In genomic region chr17:39653662-39654331, GRCh38 we compare ENCODE assay signal across 1 cellular context.
TF ChIP-seq lines count a peak whose summit lies in the region.

No MANE protein-coding gene starts in this region.

TF ChIP-seq in HepG2, 621 proteins besides CTCF, POLR2A, EP300 and RAD21 (continued from another document and continues in another):
- TF ChIP-seq, protein P1, sequence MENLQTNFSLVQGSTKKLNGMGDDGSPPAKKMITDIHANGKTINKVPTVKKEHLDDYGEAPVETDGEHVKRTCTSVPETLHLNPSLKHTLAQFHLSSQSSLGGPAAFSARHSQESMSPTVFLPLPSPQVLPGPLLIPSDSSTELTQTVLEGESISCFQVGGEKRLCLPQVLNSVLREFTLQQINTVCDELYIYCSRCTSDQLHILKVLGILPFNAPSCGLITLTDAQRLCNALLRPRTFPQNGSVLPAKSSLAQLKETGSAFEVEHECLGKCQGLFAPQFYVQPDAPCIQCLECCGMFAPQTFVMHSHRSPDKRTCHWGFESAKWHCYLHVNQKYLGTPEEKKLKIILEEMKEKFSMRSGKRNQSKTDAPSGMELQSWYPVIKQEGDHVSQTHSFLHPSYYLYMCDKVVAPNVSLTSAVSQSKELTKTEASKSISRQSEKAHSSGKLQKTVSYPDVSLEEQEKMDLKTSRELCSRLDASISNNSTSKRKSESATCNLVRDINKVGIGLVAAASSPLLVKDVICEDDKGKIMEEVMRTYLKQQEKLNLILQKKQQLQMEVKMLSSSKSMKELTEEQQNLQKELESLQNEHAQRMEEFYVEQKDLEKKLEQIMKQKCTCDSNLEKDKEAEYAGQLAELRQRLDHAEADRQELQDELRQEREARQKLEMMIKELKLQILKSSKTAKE (CRISPR knock-in tag; IDR thresholded peaks at IDR 0.05; ENCODE audit: borderline replicate concordance): no peak
- no peak for TF ChIP-seq ZNF207 (IDR thresholded peaks at IDR 0.05; ENCODE audit: borderline replicate concordance)
- TF ChIP-seq ZNF644 (CRISPR knock-in tag; IDR thresholded peaks at IDR 0.05; ENCODE audit: low read depth): no peak
- TF ChIP-seq ZNF446 (CRISPR knock-in tag; IDR thresholded peaks at IDR 0.05): no peak
- TF ChIP-seq SKI (IDR thresholded peaks at IDR 0.05; ENCODE audit: partially characterized antibody): peak; percentile 67
- no peak for TF ChIP-seq STAT5B (CRISPR knock-in tag; IDR thresholded peaks at IDR 0.05)
- TF ChIP-seq RFX5 (IDR thresholded peaks at IDR 0.05; ENCODE audit: low read depth, low read length): no peak
- no peak for TF ChIP-seq SP1 (IDR thresholded peaks at IDR 0.05)
- peak; percentile 17; the same call in 1 of the 2 replicates for TF ChIP-seq SP1 (CRISPR knock-in tag; IDR thresholded peaks at IDR 0.05)
- TF ChIP-seq TOE1 (CRISPR knock-in tag; IDR thresholded peaks at IDR 0.05): no peak
- TF ChIP-seq ARNT (IDR thresholded peaks at IDR 0.05): no peak
- TF ChIP-seq ZNF569 (CRISPR knock-in tag; IDR thresholded peaks at IDR 0.05; ENCODE audit: borderline replicate concordance): no peak
- no peak for TF ChIP-seq GRHL1 (CRISPR knock-in tag; conservative IDR thresholded peaks at IDR 0.05)
- no peak for TF ChIP-seq ZBTB43 (CRISPR knock-in tag; conservative IDR thresholded peaks at IDR 0.05)
- TF ChIP-seq RBM22 (optimal IDR thresholded peaks at IDR 0.05; ENCODE audit: low read length): peak; percentile 61
- peak; percentile 59; the same call in 1 of the 2 replicates for TF ChIP-seq HNF4G (IDR thresholded peaks at IDR 0.05; ENCODE audit: borderline replicate concordance, low read depth, low read length)
- TF ChIP-seq HNF4G (CRISPR knock-in tag; IDR thresholded peaks at IDR 0.05; ENCODE audit: borderline replicate concordance, low read depth): peak; percentile 70; the same call in 1 of the 2 replicates
- no peak for TF ChIP-seq GTF2F1 (IDR thresholded peaks at IDR 0.05; ENCODE audit: low read length)
- TF ChIP-seq ZNF772 (CRISPR knock-in tag; IDR thresholded peaks at IDR 0.05): no peak
- peak; percentile 83; the same call in 1 of the 2 replicates for TF ChIP-seq REPIN1 (CRISPR knock-in tag; IDR thresholded peaks at IDR 0.05; ENCODE audit: borderline replicate concordance, low read depth)
- TF ChIP-seq, protein P2, sequence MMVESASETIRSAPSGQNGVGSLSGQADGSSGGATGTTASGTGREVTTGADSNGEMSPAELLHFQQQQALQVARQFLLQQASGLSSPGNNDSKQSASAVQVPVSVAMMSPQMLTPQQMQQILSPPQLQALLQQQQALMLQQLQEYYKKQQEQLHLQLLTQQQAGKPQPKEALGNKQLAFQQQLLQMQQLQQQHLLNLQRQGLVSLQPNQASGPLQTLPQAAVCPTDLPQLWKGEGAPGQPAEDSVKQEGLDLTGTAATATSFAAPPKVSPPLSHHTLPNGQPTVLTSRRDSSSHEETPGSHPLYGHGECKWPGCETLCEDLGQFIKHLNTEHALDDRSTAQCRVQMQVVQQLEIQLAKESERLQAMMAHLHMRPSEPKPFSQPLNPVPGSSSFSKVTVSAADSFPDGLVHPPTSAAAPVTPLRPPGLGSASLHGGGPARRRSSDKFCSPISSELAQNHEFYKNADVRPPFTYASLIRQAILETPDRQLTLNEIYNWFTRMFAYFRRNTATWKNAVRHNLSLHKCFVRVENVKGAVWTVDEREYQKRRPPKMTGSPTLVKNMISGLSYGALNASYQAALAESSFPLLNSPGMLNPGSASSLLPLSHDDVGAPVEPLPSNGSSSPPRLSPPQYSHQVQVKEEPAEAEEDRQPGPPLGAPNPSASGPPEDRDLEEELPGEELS (CRISPR knock-in tag; IDR thresholded peaks at IDR 0.05): peak; percentile 49; the same call in 1 of the 2 replicates
- 0 out of 2 replicates have a peak, but pooled peaks have one; percentile 18 for TF ChIP-seq TBX3 (IDR thresholded peaks at IDR 0.05; ENCODE audit: borderline replicate concordance)
- TF ChIP-seq NKX3-1 (CRISPR knock-in tag; IDR thresholded peaks at IDR 0.05): no peak
- TF ChIP-seq ZFP36L2 (CRISPR knock-in tag; IDR thresholded peaks at IDR 0.05): no peak
- no peak for TF ChIP-seq ZNF33A (CRISPR knock-in tag; IDR thresholded peaks at IDR 0.05; ENCODE audit: borderline replicate concordance)
- TF ChIP-seq ZNF343 (CRISPR knock-in tag; IDR thresholded peaks at IDR 0.05): no peak
- no peak for TF ChIP-seq KLF13 (CRISPR knock-in tag; IDR thresholded peaks at IDR 0.05)
- TF ChIP-seq MTA3 (CRISPR knock-in tag; IDR thresholded peaks at IDR 0.05): no peak
- TF ChIP-seq KAT2B (IDR thresholded peaks at IDR 0.05; ENCODE audit: borderline replicate concordance, low read depth, low read length): no peak
- no peak for TF ChIP-seq SMARCC2 (IDR thresholded peaks at IDR 0.05)
- TF ChIP-seq PHB2 (IDR thresholded peaks at IDR 0.05; ENCODE audit: partially characterized antibody): no peak
- TF ChIP-seq TRIM24 (CRISPR knock-in tag; IDR thresholded peaks at IDR 0.05): no peak
- no peak for TF ChIP-seq REXO4 (CRISPR knock-in tag; IDR thresholded peaks at IDR 0.05; ENCODE audit: borderline replicate concordance)
- no peak for TF ChIP-seq LBX2 (CRISPR knock-in tag; IDR thresholded peaks at IDR 0.05; ENCODE audit: borderline replicate concordance)
- TF ChIP-seq, protein P3, sequence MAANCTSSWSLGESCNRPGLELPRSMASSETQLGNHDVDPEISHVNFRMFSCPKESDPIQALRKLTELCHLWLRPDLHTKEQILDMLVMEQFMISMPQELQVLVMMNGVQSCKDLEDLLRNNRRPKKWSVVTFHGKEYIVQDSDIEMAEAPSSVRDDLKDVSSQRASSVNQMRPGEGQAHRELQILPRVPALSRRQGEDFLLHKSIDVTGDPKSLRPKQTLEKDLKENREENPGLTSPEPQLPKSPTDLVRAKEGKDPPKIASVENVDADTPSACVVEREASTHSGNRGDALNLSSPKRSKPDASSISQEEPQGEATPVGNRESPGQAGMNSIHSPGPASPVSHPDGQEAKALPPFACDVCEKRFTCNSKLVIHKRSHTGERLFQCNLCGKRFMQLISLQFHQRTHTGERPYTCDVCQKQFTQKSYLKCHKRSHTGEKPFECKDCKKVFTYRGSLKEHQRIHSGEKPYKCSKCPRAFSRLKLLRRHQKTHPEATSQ (CRISPR knock-in tag; IDR thresholded peaks at IDR 0.05; ENCODE audit: borderline replicate concordance): no peak
- TF ChIP-seq THYN1 (CRISPR knock-in tag; IDR thresholded peaks at IDR 0.05; ENCODE audit: borderline replicate concordance, low read depth): no peak
- no peak for TF ChIP-seq DR1 (CRISPR knock-in tag; IDR thresholded peaks at IDR 0.05)
- no peak for TF ChIP-seq SRSF4 (IDR thresholded peaks at IDR 0.05; ENCODE audit: low read depth, low read length, poor library complexity, severe bottlenecking)
- TF ChIP-seq ZFP82 (CRISPR knock-in tag; IDR thresholded peaks at IDR 0.05; ENCODE audit: borderline replicate concordance): no peak
- no peak for TF ChIP-seq ZNF616 (CRISPR knock-in tag; IDR thresholded peaks at IDR 0.05; ENCODE audit: low read depth)
- no peak for TF ChIP-seq ZC3H13 (CRISPR knock-in tag; IDR thresholded peaks at IDR 0.05)
- no peak for TF ChIP-seq ZSCAN29 (CRISPR knock-in tag; conservative IDR thresholded peaks at IDR 0.05)
- no peak for TF ChIP-seq CENPT (CRISPR knock-in tag; IDR thresholded peaks at IDR 0.05; ENCODE audit: low read depth)
- peak; percentile 72 for TF ChIP-seq TEAD3 (CRISPR knock-in tag; optimal IDR thresholded peaks at IDR 0.05; ENCODE audit: borderline replicate concordance)
- TF ChIP-seq, protein P4, sequence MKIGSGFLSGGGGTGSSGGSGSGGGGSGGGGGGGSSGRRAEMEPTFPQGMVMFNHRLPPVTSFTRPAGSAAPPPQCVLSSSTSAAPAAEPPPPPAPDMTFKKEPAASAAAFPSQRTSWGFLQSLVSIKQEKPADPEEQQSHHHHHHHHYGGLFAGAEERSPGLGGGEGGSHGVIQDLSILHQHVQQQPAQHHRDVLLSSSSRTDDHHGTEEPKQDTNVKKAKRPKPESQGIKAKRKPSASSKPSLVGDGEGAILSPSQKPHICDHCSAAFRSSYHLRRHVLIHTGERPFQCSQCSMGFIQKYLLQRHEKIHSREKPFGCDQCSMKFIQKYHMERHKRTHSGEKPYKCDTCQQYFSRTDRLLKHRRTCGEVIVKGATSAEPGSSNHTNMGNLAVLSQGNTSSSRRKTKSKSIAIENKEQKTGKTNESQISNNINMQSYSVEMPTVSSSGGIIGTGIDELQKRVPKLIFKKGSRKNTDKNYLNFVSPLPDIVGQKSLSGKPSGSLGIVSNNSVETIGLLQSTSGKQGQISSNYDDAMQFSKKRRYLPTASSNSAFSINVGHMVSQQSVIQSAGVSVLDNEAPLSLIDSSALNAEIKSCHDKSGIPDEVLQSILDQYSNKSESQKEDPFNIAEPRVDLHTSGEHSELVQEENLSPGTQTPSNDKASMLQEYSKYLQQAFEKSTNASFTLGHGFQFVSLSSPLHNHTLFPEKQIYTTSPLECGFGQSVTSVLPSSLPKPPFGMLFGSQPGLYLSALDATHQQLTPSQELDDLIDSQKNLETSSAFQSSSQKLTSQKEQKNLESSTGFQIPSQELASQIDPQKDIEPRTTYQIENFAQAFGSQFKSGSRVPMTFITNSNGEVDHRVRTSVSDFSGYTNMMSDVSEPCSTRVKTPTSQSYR (CRISPR knock-in tag; IDR thresholded peaks at IDR 0.05; ENCODE audit: borderline replicate concordance): 0 out of 2 replicates have a peak, but pooled peaks have one; percentile 46
- TF ChIP-seq, protein P5, sequence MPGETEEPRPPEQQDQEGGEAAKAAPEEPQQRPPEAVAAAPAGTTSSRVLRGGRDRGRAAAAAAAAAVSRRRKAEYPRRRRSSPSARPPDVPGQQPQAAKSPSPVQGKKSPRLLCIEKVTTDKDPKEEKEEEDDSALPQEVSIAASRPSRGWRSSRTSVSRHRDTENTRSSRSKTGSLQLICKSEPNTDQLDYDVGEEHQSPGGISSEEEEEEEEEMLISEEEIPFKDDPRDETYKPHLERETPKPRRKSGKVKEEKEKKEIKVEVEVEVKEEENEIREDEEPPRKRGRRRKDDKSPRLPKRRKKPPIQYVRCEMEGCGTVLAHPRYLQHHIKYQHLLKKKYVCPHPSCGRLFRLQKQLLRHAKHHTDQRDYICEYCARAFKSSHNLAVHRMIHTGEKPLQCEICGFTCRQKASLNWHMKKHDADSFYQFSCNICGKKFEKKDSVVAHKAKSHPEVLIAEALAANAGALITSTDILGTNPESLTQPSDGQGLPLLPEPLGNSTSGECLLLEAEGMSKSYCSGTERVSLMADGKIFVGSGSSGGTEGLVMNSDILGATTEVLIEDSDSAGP (CRISPR knock-in tag; IDR thresholded peaks at IDR 0.05; ENCODE audit: borderline replicate concordance): peak; percentile 25; the same call in 1 of the 2 replicates
- no peak for TF ChIP-seq LRRFIP1 (CRISPR knock-in tag; conservative IDR thresholded peaks at IDR 0.05)
- no peak for TF ChIP-seq CREB3 (CRISPR knock-in tag; IDR thresholded peaks at IDR 0.05)
